1 cellular context compared by ENCODE assay signal in the genomic region with DNA sequence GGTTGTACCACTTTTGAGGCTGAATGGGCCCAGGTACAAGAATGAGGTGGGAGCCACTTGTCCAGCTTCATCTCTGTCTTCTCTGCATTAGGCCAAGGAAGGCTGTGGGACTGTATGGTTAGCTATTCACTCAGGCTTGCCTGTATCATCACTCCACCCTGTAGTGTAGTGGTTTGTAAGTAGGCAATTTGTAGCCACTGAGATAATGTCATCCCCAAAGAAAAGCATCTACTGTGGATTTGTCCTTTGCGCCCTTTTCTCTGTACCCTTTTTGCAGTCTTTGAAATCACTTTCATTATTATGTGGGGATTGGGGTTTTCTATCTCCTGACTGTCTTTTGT.
TF ChIP-seq lines count a peak whose summit lies in the region.

No MANE protein-coding gene starts in this region.

TF ChIP-seq in GM12878, 131 proteins besides CTCF, POLR2A, EP300 and RAD21:
- peak; percentile 23; the same call in 1 of the 2 replicates for TF ChIP-seq JUNB (IDR thresholded peaks at IDR 0.05)
- TF ChIP-seq RUNX3 (IDR thresholded peaks at IDR 0.05; ENCODE audit: low read length), result peak; percentile 37
